Comparison of ENCODE assay signal across 8 cellular contexts in the genomic region with DNA sequence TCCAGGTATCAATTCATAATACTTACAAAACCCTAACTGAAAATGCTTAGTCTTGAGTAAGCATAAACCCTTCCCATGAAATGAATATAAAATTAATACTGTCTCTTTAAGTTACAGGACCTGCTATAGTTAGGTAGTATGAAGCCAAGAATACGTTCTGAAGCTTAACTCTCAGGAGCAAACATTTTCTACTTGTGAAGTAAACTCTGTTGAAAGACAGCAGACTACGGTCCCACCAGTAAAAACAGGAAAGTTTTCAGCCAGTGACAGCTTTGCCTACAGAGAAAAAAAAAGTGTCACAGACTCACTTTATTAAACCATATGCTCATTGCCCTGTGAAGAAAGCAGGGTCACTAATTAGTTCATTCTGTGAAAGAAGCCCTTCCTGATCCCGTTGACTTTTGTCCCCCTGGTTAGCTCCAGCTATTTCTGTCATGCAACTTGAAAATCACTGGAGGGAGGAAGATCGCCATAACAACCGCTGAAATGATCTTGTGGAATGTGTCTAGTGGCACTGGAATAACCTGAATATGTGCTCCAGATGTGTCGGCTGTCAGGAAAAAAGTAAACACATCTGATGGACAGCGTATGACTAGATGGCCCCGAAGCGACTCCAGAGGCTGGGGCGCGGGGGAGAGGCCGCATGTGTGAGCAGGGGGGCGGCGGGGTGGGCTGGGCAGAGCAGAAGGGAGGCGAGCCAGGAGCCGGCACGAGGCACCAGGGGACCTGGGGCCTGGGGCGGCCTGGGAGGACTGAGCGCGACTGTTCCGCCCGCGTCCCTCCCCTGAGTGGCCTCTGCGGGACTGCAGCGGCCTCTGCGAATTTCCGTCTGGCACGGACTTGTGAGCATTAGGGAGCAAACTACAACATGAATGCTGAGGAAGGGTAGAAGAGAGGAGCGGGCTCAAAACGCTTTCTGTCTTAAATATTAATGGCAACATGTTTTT. TPM values are rescaled to one million over a fixed set of nuclear protein-coding genes. Genes with fewer than 3 reads are reported as not detected.
DNase-seq lines count a peak whose midpoint lies in the region; ATAC-seq and TF ChIP-seq lines count a peak whose summit lies in the region.

No MANE protein-coding gene starts in this region.

- WGBS in thyroid gland, 2 donors, result 3 to 5% methylated on average over 28 to 30 of the region's 30 CpGs

- H3K36me3 ChIP-seq in HUES6 (ENCODE audit: control insufficient read depth, insufficient read depth, low read length), result no peaks in the 10 kb centered on the region
- H3K36me3 ChIP-seq in left lung, result no peaks in the 10 kb centered on the region
- no peaks in the 10 kb centered on the region for H3K36me3 ChIP-seq in thyroid gland

- H3K9ac ChIP-seq in HUES6 (ENCODE audit: low read length), result peak overlapping the region; percentile 32

- H3K4me1 ChIP-seq in HUES6 (ENCODE audit: control insufficient read depth, insufficient read depth, low read length) (peaks cover 41% of the 10 kb centered on the region), left lung (no peaks in the 10 kb centered on the region), thyroid gland (peaks cover 7 to 14% of the 10 kb centered on the region in 2 donors)

- TF ChIP-seq CTCF in left lung (IDR thresholded peaks at IDR 0.05) (no peak), thyroid gland (IDR thresholded peaks at IDR 0.05) (no peak)

- H3K27ac ChIP-seq in HUES6 (ENCODE audit: low read depth, low read length) (no peak overlapping the region), left lung (peak overlapping the region in 1 of 2 donors; percentile 44), thyroid gland (peak overlapping the region in 2 of 3 donors; percentile 54 to 59)

- intact Hi-C loops in left lung (cut with DNase I), result no loop called here
- intact Hi-C loops in thyroid gland (cut with DNase I), result no loop called here

- H3K4me3 ChIP-seq in HUES6 (ENCODE audit: low read depth, low read length), result peak overlapping the region; percentile 36; the same call in 1 of the 2 replicates
- H3K4me3 ChIP-seq in left lung, result peak overlapping the region in 1 of 2 donors; percentile 16
- peak overlapping the region in 1 of 3 donors; percentile 22 for H3K4me3 ChIP-seq in thyroid gland (replicated peaks in 1 of 3)

- no peak for TF ChIP-seq POLR2A in thyroid gland (IDR thresholded peaks at IDR 0.05)

- H3K27me3 ChIP-seq in HUES6 (ENCODE audit: control insufficient read depth, insufficient read depth, low read length) (no peaks in the 10 kb centered on the region), left lung (peaks cover 0 to 16% of the 10 kb centered on the region in 2 donors), thyroid gland (peaks cover 11% of the 10 kb centered on the region)

- no peaks in the 10 kb centered on the region for H3K9me3 ChIP-seq in HUES6 (ENCODE audit: control insufficient read depth, insufficient read depth, low read depth, low read length)
- no peaks in the 10 kb centered on the region for H3K9me3 ChIP-seq in left lung
- no peaks in the 10 kb centered on the region for H3K9me3 ChIP-seq in thyroid gland

- peak; percentile 82 for DNase-seq in ecto neural progenitor cell (ENCODE audit: low spot score)
- DNase-seq in left lung, result no peak
- peak; percentile 66 to 70 for DNase-seq in thyroid gland
- DNase-seq in stimulated activated naive CD8-positive, alpha-beta T cell treated with anti-CD3 and anti-CD28 coated beads, Interleukin-15, Interleukin-2, amounts not matched to agents 100 U/mL and 50 U/mL, for 24 hours, result no peak
- no peak for DNase-seq in T-helper 9 cell

- ATAC-seq in left lung (peak; percentile 56), GM18867 (IDR thresholded peaks at IDR 0.05; ENCODE audit: unreplicated experiment) (no peak), HG03045 (IDR thresholded peaks at IDR 0.05; ENCODE audit: unreplicated experiment) (no peak)
- ATAC-seq in stimulated activated naive CD8-positive, alpha-beta T cell treated with anti-CD3 and anti-CD28 coated beads, Interleukin-15, Interleukin-2, amounts not matched to agents 100 U/mL and 50 U/mL, for 24 hours, result no peak

RNA-seq across cellular contexts. Expression of a gene that starts 41.9 kb away (rescaled TPM):
- total RNA-seq in left lung, result 10 to 100 TPM; 16.4 to 19.3 TPM
- total RNA-seq in thyroid gland, result 10 to 100 TPM in 2 of 4 donors, 1 to 10 TPM in 2; 3.8 to 14.9 (median 8.2) TPM

Comparison
In these comparisons a context has a peak if more than half of its experiments do, and no peak if none do; other contexts are left out.
1. DNase-seq: peak in ecto neural progenitor cell (single experiment) and thyroid gland (2 of 2); none in left lung (0 of 2), stimulated activated naive CD8-positive, alpha-beta T cell treated with anti-CD3 and anti-CD28 coated beads, Interleukin-15, Interleukin-2, amounts not matched to agents 100 U/mL and 50 U/mL, for 24 hours (single experiment) and T-helper 9 cell (single experiment).